ENCODE assay signal across 19 cellular contexts in the genomic region with DNA sequence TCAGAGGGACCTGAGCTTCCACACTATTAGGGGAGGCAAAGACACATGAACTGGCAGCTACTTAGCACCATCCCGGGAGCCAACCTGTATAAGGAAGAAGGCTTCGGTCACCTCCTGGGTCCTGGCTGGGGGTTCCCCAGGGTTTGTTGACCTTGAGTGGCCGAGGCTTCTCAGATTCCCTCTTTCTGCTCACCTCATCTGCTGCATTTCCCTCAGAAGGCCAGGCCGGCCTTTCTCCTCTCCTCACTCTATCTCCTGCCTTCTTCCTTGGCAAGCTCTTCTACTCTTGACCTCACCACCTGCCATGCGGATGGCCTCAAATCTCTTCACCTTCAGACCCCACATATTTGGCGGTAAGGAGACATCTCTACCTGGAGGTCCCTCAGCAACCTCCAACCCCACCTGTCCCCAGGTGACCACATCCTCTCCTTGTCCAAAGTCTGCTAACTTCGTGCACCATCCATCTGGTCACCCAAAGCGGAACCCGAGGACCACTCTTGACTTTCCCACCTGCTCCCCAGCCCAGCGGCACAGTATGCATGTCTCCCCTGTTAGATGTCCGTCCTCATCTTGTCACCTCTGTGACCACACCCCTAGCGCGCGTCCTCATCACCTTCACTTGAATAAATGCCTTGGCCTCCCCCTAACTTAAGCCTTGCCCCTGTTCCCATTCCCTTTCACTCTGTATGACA.
DNase-seq lines count a peak whose midpoint lies in the region; ATAC-seq and TF ChIP-seq lines count a peak whose summit lies in the region.
"Had no signal": no experiment of that assay in that cellular context is flagged by ENCODE, and none has a peak within 500 bp of the region (broad histone marks: within the 10 kb centered on the region; RNA-seq: fewer than 3 reads in every experiment).

No MANE protein-coding gene starts in this region.

- H3K4me1 Mint-ChIP-seq in activated CD8-positive, alpha-beta memory T cell treated with anti-CD3 and anti-CD28 coated beads, Interleukin-2, amount 10 ng/mL, durations not matched to agents 7 days and 5 days = no peaks in the 10 kb centered on the region
- H3K4me1 Mint-ChIP-seq in stimulated activated memory B cell treated with anti-CD40 and anti-IgM and Interleukin-4, amounts not matched to agents 10 μg/mL and 1 μg/mL and 100 μg/mL, for 72 hours = no peaks in the 10 kb centered on the region

- no peak overlapping the region for H3K27ac Mint-ChIP-seq in activated CD8-positive, alpha-beta memory T cell treated with anti-CD3 and anti-CD28 coated beads, Interleukin-2, amount 10 ng/mL, durations not matched to agents 7 days and 5 days
- H3K27ac Mint-ChIP-seq in stimulated activated memory B cell treated with anti-CD40 and anti-IgM and Interleukin-4, amounts not matched to agents 10 μg/mL and 1 μg/mL and 100 μg/mL, for 72 hours = no peak overlapping the region
- H3K27ac Mint-ChIP-seq: T-helper 17 cell had no signal

- WGBS in lung, 2 donors = 88 to 93% methylated on average over 14 of the region's 14 CpGs
- WGBS in transverse colon (ENCODE audit: low coverage in 1 of 2), 2 donors = 86 to 95% methylated on average over 4 to 14 of the region's 14 CpGs
- 92 to 95% methylated on average over 11 to 14 of the region's 14 CpGs for WGBS in esophagus squamous epithelium, 2 donors

- H3K27me3 ChIP-seq in lung (ENCODE audit: control insufficient read depth, insufficient read depth) (no peaks in the 10 kb centered on the region), transverse colon (no peaks in the 10 kb centered on the region), esophagus squamous epithelium (no peaks in the 10 kb centered on the region), A673 (replicated peaks; ENCODE audit: insufficient read depth, low read depth, low read length, poor library complexity) (no peaks in the 10 kb centered on the region)

- TF ChIP-seq EP300 in transverse colon (IDR thresholded peaks at IDR 0.05; ENCODE audit: low read depth) = no peak

- no peaks in the 10 kb centered on the region for H3K9me3 Mint-ChIP-seq in activated CD8-positive, alpha-beta memory T cell treated with anti-CD3 and anti-CD28 coated beads, Interleukin-2, amount 10 ng/mL, durations not matched to agents 7 days and 5 days (ENCODE audit: low read depth)
- no peaks in the 10 kb centered on the region for H3K9me3 Mint-ChIP-seq in stimulated activated memory B cell treated with anti-CD40 and anti-IgM and Interleukin-4, amounts not matched to agents 10 μg/mL and 1 μg/mL and 100 μg/mL, for 72 hours

- no peak overlapping the region for H3K4me3 Mint-ChIP-seq in activated CD8-positive, alpha-beta memory T cell treated with anti-CD3 and anti-CD28 coated beads, Interleukin-2, amount 10 ng/mL, durations not matched to agents 7 days and 5 days
- no peak overlapping the region for H3K4me3 Mint-ChIP-seq in stimulated activated memory B cell treated with anti-CD40 and anti-IgM and Interleukin-4, amounts not matched to agents 10 μg/mL and 1 μg/mL and 100 μg/mL, for 72 hours
- H3K4me3 Mint-ChIP-seq: T-helper 17 cell had no signal

- no peaks in the 10 kb centered on the region for H3K27me3 Mint-ChIP-seq in activated CD8-positive, alpha-beta memory T cell treated with anti-CD3 and anti-CD28 coated beads, Interleukin-2, amount 10 ng/mL, durations not matched to agents 7 days and 5 days
- peaks cover 12% of the 10 kb centered on the region for H3K27me3 Mint-ChIP-seq in stimulated activated memory B cell treated with anti-CD40 and anti-IgM and Interleukin-4, amounts not matched to agents 10 μg/mL and 1 μg/mL and 100 μg/mL, for 72 hours

- POLR2A ChIA-PET in A673 (lab: Charles Lee; ENCODE audit: low non-redundant PET) = no interaction called here

- in situ Hi-C loops in transverse colon (cut with MboI; ENCODE audit: low pct_ligation_motif_present in 1 of 4, low pct_unique_long_range_greater_than_20kb in 1 of 4, low sequenced_read_pairs in 3 of 4) = no loop called here

- H3K9me3 ChIP-seq in lung (ENCODE audit: control insufficient read depth in 2 of 2, insufficient read depth in 1 of 2, low read length in 1 of 2) = no peaks in the 10 kb centered on the region
- no peaks in the 10 kb centered on the region for H3K9me3 ChIP-seq in transverse colon
- H3K9me3 ChIP-seq in esophagus squamous epithelium = no peaks in the 10 kb centered on the region
- H3K9me3 ChIP-seq in A673 (ENCODE audit: low read depth, low read length, poor library complexity, severe bottlenecking) = no peaks in the 10 kb centered on the region

- ATAC-seq in activated CD8-positive, alpha-beta memory T cell treated with anti-CD3 and anti-CD28 coated beads, Interleukin-2, amount 10 ng/mL, durations not matched to agents 7 days and 5 days = no peak
- no peak for ATAC-seq in lung (ENCODE audit: insufficient read depth, low FRiP score)
- no peak for ATAC-seq in stimulated activated memory B cell treated with anti-CD40 and anti-IgM and Interleukin-4, amounts not matched to agents 10 μg/mL and 1 μg/mL and 100 μg/mL, for 72 hours
- ATAC-seq: T-helper 17 cell had no signal

- H3K36me3 Mint-ChIP-seq in activated CD8-positive, alpha-beta memory T cell treated with anti-CD3 and anti-CD28 coated beads, Interleukin-2, amount 10 ng/mL, durations not matched to agents 7 days and 5 days = no peaks in the 10 kb centered on the region
- H3K36me3 Mint-ChIP-seq in stimulated activated memory B cell treated with anti-CD40 and anti-IgM and Interleukin-4, amounts not matched to agents 10 μg/mL and 1 μg/mL and 100 μg/mL, for 72 hours = no peaks in the 10 kb centered on the region

- H3K4me1 ChIP-seq in lung (ENCODE audit: control insufficient read depth in 2 of 2, insufficient read depth in 2 of 2, low read length in 2 of 2) (no peaks in the 10 kb centered on the region), transverse colon (no peaks in the 10 kb centered on the region), esophagus squamous epithelium (peaks cover 14 to 44% (median 29%) of the 10 kb centered on the region in 3 donors), A673 (ENCODE audit: insufficient read depth, low read length, poor library complexity, severe bottlenecking) (no peaks in the 10 kb centered on the region)

- no peak overlapping the region for H3K27ac ChIP-seq in lung (ENCODE audit: low read depth in 1 of 2, low read length in 1 of 2)
- no peak overlapping the region for H3K27ac ChIP-seq in transverse colon
- no peak overlapping the region for H3K27ac ChIP-seq in esophagus squamous epithelium
- no peak overlapping the region for H3K27ac ChIP-seq in A673 (ENCODE audit: low read depth, low read length, poor library complexity, severe bottlenecking)
- H3K27ac ChIP-seq: RWPE1, VCaP had no signal

- CTCF ChIA-PET in activated CD8-positive, alpha-beta memory T cell treated with anti-CD3 and anti-CD28 coated beads, Interleukin-2, amount 10 ng/mL, durations not matched to agents 7 days and 5 days (lab: Charles Lee) = no interaction called here
- CTCF ChIA-PET in A673 (lab: Charles Lee) = no interaction called here

- H3K4me3 ChIP-seq in lung = no peak overlapping the region
- H3K4me3 ChIP-seq in transverse colon = no peak overlapping the region
- H3K4me3 ChIP-seq in esophagus squamous epithelium = no peak overlapping the region
- H3K4me3 ChIP-seq in A673 (ENCODE audit: low read depth, low read length, poor library complexity, severe bottlenecking) = no peak overlapping the region

- H3K36me3 ChIP-seq in lung (ENCODE audit: control insufficient read depth in 2 of 2, insufficient read depth in 2 of 2, low read length in 2 of 2) = no peaks in the 10 kb centered on the region
- no peaks in the 10 kb centered on the region for H3K36me3 ChIP-seq in transverse colon
- H3K36me3 ChIP-seq in esophagus squamous epithelium = no peaks in the 10 kb centered on the region
- no peaks in the 10 kb centered on the region for H3K36me3 ChIP-seq in A673 (ENCODE audit: insufficient read depth, low read length, poor library complexity, severe bottlenecking)

- peak; percentile 24 for DNase-seq in activated effector memory CD4-positive, alpha-beta T cell treated with anti-CD3 and anti-CD28 coated beads, Interleukin-2, amount 50 U/mL, for 16 hours
- no peak for DNase-seq in activated effector memory CD4-positive, alpha-beta T cell treated with Interleukin-2 at 50 U/mL for 16 hours
- peak; percentile 31 for DNase-seq in activated CD8-positive, alpha-beta memory T cell treated with anti-CD3 and anti-CD28 coated beads, Interleukin-2, amount 10 ng/mL, durations not matched to agents 7 days and 5 days
- peak; percentile 28 for DNase-seq in lung (ENCODE audit: low spot score)
- DNase-seq in transverse colon = peak; percentile 4
- DNase-seq in esophagus squamous epithelium (lab: John Stamatoyannopoulos, UW) = no peak
- DNase-seq in A673 (ENCODE audit: low spot score) = no peak
- DNase-seq: activated naive CD4-positive, alpha-beta T cell treated with Interleukin-2 at 50 U/mL for 16 hours; C1 segment of cervical spinal cord; DMS 273 treated with DMSO at 0.1 percent for 48 hours; Kasumi-1; NCI-H1105; NCI-H510A treated with DMSO at 0.1 percent for 48 hours; nucleus accumbens; stimulated activated CD4-positive, alpha-beta T cell treated with anti-CD3 and anti-CD28 coated beads, Interleukin-2, amount 100 ng/mL, for 48 hours; T-helper 17 cell had no signal

- intact Hi-C loops in transverse colon (cut with DNase I; ENCODE audit: low total_unique reads) (no loop called here), esophagus squamous epithelium (cut with DNase I) (no loop called here), A673 (cut with micrococcal nuclease; ENCODE audit: unreplicated experiment) (no loop called here)

- no peak for TF ChIP-seq POLR2A in transverse colon (IDR thresholded peaks at IDR 0.05)
- TF ChIP-seq POLR2A in esophagus squamous epithelium (IDR thresholded peaks at IDR 0.05) = no peak

- TF ChIP-seq CTCF in lung (IDR thresholded peaks at IDR 0.05; ENCODE audit: control extremely low read depth, extremely low read depth) (no peak), transverse colon (IDR thresholded peaks at IDR 0.05) (no peak), esophagus squamous epithelium (IDR thresholded peaks at IDR 0.05) (no peak), A673 (conservative IDR thresholded peaks at IDR 0.05; ENCODE audit: low read depth, low read length) (no peak)

- no TSS peak for BruUV-seq in A673 (replicated peaks; lab: Mats Ljungman, UMichigan)

Comparison
In these comparisons a context has a peak if more than half of its experiments do, and no peak if none do; other contexts are left out.
1. DNase-seq: peak in activated effector memory CD4-positive, alpha-beta T cell treated with anti-CD3 and anti-CD28 coated beads, Interleukin-2, amount 50 U/mL, for 16 hours (single experiment), activated CD8-positive, alpha-beta memory T cell treated with anti-CD3 and anti-CD28 coated beads, Interleukin-2, amount 10 ng/mL, durations not matched to agents 7 days and 5 days (single experiment), lung (single experiment) and transverse colon (single experiment); none in activated effector memory CD4-positive, alpha-beta T cell treated with Interleukin-2 at 50 U/mL for 16 hours (single experiment), esophagus squamous epithelium (single experiment) and A673 (single experiment).